Comparison of ENCODE assay signal across 20 cellular contexts in genomic region chr1:119879517-119879916, GRCh38. TPM values are rescaled to one million over a fixed set of nuclear protein-coding genes. Genes with fewer than 3 reads are reported as not detected.
"Had no signal": no experiment of that assay in that cellular context is flagged by ENCODE, and none has a peak within 500 bp of the region (broad histone marks: within the 10 kb centered on the region; RNA-seq: fewer than 3 reads in every experiment).

No MANE protein-coding gene starts in this region.

RNA-seq across cellular contexts. Expression of gene ADAM30, which starts 16.8 kb away (rescaled TPM):
- total RNA-seq: naive thymus-derived CD8-positive, alpha-beta T cell; natural killer cell treated with Interleukin-12 subunit alpha and Interleukin-12 subunit beta and Interleukin-15 and Interleukin-18, amount 100 ng/mL, for 72 hours; occipital lobe; osteoblast; ovary; posterior vena cava; pulmonary artery endothelial cell; right atrium auricular region; sigmoid colon; skeletal muscle tissue; stomach; subcutaneous adipose tissue; temporal lobe; thoracic aorta; tibial nerve; upper lobe of right lung; urinary bladder; uterus had no signal
- polyA plus RNA-seq: naive thymus-derived CD8-positive, alpha-beta T cell; neural cell; ovary; sigmoid colon; small intestine; stomach; urinary bladder had no signal
